Comparison of ENCODE assay signal across 14 cellular contexts in the genomic region with DNA sequence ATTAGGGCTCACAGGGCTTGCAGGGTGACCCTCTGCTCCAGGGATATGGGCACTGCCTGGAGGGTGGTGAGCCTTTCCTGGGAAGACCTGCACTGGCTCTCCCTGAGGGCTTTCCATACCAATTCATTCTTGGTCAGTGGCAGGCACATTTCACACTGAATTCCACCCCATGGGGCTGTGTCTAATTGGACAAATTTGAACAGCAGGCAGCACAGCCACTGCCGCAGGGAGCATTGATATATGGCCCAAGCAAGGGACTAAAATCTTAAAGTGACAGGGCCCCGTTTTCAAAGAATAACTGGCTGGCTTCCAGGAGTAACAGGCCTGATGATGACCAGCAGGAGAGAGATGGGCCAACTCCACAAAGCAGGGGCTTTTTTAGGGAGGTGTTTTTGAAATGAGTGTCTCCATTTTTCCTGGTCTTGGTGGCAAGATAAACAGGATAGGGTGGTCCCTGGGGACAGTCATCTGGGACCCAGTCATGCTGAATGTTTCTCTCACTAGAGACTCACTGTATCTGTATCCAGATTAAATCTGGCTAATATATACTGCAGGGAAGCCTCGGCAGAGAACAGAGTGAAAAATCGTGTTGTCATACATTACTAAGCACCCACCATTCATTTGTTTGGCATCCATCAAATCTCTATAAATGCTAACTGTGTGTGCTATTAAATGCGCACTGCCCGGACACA.
A peak's percentile ranks its signal among the peaks of the same experiment; 100 is the strongest.
DNase-seq lines count a peak whose midpoint lies in the region; ATAC-seq and TF ChIP-seq lines count a peak whose summit lies in the region.
"Had no signal": no experiment of that assay in that cellular context is flagged by ENCODE, and none has a peak within 500 bp of the region (broad histone marks: within the 10 kb centered on the region; RNA-seq: fewer than 3 reads in every experiment).

No MANE protein-coding gene starts in this region.

- intact Hi-C loops in spleen (cut with DNase I; ENCODE audit: low total_unique reads) (no loop called here), psoas muscle (cut with DNase I) (no loop called here)

- 72 to 88% (median 85%) methylated on average over 5 to 6 of the region's 6 CpGs for WGBS in spleen, 5 donors
- 50 to 65% (median 52%) methylated on average over 6 of the region's 6 CpGs for WGBS in psoas muscle, 3 donors

- H3K9me3 ChIP-seq in spleen (no peaks in the 10 kb centered on the region), psoas muscle (no peaks in the 10 kb centered on the region)

- H3K36me3 ChIP-seq in spleen (no peaks in the 10 kb centered on the region), psoas muscle (ENCODE audit: insufficient read depth in 1 of 2, low read depth in 1 of 2) (no peaks in the 10 kb centered on the region)

- H3K4me3 ChIP-seq in fibroblast of villous mesenchyme (ENCODE audit: low read depth, low read length) (no peak overlapping the region), spleen (no peak overlapping the region), psoas muscle (no peak overlapping the region)
- H3K4me3 ChIP-seq: skin epidermis had no signal

- TF ChIP-seq POLR2A in spleen (IDR thresholded peaks at IDR 0.05), result no peak

- H3K27ac ChIP-seq in spleen (peak overlapping the region in 5 of 8 donors; percentile 22 to 74 (median 66)), psoas muscle (no peak overlapping the region)
- H3K27ac ChIP-seq: 22Rv1 had no signal

- no peaks in the 10 kb centered on the region for H3K27me3 ChIP-seq in spleen (replicated peaks in 1 of 7)
- H3K27me3 ChIP-seq in psoas muscle (ENCODE audit: insufficient read depth in 3 of 3, low read length in 2 of 3), result no peaks in the 10 kb centered on the region

- no peak for TF ChIP-seq CTCF in fibroblast of villous mesenchyme (IDR thresholded peaks at IDR 0.05; ENCODE audit: insufficient read depth, low read depth, low read length)
- TF ChIP-seq CTCF in spleen (IDR thresholded peaks at IDR 0.05 in 8 of 11, conservative IDR thresholded peaks at IDR 0.05 in 3 of 11), result no peak
- TF ChIP-seq CTCF in psoas muscle (IDR thresholded peaks at IDR 0.05), result no peak

- peaks cover 0 to 28% (median 5%) of the 10 kb centered on the region in 6 donors for H3K4me1 ChIP-seq in spleen
- H3K4me1 ChIP-seq in psoas muscle, result no peaks in the 10 kb centered on the region

- ATAC-seq in psoas muscle, result no peak
- ATAC-seq: activated CD4-positive, alpha-beta T cell treated with anti-CD3 and anti-CD28 coated beads for 36 hours had no signal

- DNase-seq in DMS 273 (lab: John Stamatoyannopoulos, UW; ENCODE audit: unreplicated experiment) (peak; percentile 26), DMS 273 treated with DMSO at 0.1 percent for 48 hours (lab: John Stamatoyannopoulos, UW) (no peak), RKO (ENCODE audit: low spot score) (peak; percentile 28), fibroblast of villous mesenchyme (ENCODE audit: low read depth) (peak; percentile 21), spleen (no peak), psoas muscle (no peak), anterior cingulate cortex (lab: John Stamatoyannopoulos, UW) (no peak)
- no peak for DNase-seq in activated CD4-positive, alpha-beta T cell treated with anti-CD3 and anti-CD28 coated beads for 4 hours
- DNase-seq: activated CD4-positive, alpha-beta T cell treated with anti-CD3 and anti-CD28 coated beads for 36 hours; activated effector memory CD4-positive, alpha-beta T cell treated with Interleukin-2 at 50 U/mL for 16 hours; head of caudate nucleus; midbrain had no signal

Comparison
In these comparisons a context has a peak if more than half of its experiments do, and no peak if none do; other contexts are left out.
1. DNase-seq: peak in DMS 273 (single experiment), RKO (single experiment) and fibroblast of villous mesenchyme (single experiment); none in DMS 273 treated with DMSO at 0.1 percent for 48 hours (single experiment), spleen (single experiment), psoas muscle (0 of 2), anterior cingulate cortex (0 of 58) and activated CD4-positive, alpha-beta T cell treated with anti-CD3 and anti-CD28 coated beads for 4 hours (0 of 2).